13 cellular contexts compared by ENCODE assay signal in the genomic region with DNA sequence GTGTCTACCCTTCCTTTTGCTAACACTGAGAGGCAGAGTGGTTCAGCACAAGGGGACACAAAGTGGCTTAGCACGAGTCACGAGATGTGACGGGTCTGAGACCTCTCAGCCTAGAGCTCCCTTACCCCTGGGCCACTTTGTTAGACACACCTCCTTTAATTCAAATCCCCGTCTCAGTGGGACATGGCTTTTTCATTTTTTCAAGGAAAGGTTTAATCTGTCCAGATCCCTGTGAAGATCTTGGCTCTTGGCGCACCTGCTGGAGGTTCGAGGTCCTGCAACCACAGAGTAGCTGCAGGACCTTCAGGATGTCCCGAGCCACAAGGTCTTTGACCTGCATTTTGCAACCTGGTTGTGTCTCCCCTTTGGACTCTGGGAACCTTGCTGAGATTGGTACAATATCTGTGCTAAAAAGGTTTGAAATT. TPM values are rescaled to one million over a fixed set of nuclear protein-coding genes. Genes with fewer than 3 reads are reported as not detected.
DNase-seq lines count a peak whose midpoint lies in the region; ATAC-seq, FAIRE-seq and TF ChIP-seq lines count a peak whose summit lies in the region.
"Had no signal": no experiment of that assay in that cellular context is flagged by ENCODE, and none has a peak within 500 bp of the region (broad histone marks: within the 10 kb centered on the region; RNA-seq: fewer than 3 reads in every experiment).

No MANE protein-coding gene starts in this region.

- WGBS in small intestine, 3 donors: 62 to 81% (median 69%) methylated on average over 7 of the region's 7 CpGs

- peaks cover 4% of the 10 kb centered on the region; the same call in 1 of the 2 replicates for H4K20me1 ChIP-seq in GM23338 (replicated peaks; ENCODE audit: insufficient read depth)

- no peak overlapping the region for H3K4me3 ChIP-seq in GM23338
- H3K4me3 ChIP-seq in Peyer's patch: no peak overlapping the region
- no peak overlapping the region for H3K4me3 ChIP-seq in fibroblast of villous mesenchyme (ENCODE audit: low read depth, low read length)
- H3K4me3 ChIP-seq in small intestine (ENCODE audit: low read depth in 1 of 2, low read length in 2 of 2): no peak overlapping the region

- H3K27ac ChIP-seq in GM23338 (ENCODE audit: low read depth) (no peak overlapping the region), Peyer's patch (peak overlapping the region in 1 of 4 donors; percentile 21), small intestine (ENCODE audit: low read depth in 1 of 2, low read length in 1 of 2) (peak overlapping the region in 1 of 2 donors; percentile 28)

- TF ChIP-seq POLR2A in Peyer's patch (IDR thresholded peaks at IDR 0.05): no peak

- H3K79me2 ChIP-seq in GM23338 (replicated peaks; ENCODE audit: insufficient read depth): peaks cover 39% of the 10 kb centered on the region

- H3K4me2 ChIP-seq in GM23338: no peak overlapping the region

- H3K36me3 ChIP-seq in GM23338 (ENCODE audit: insufficient read depth): no peaks in the 10 kb centered on the region
- H3K36me3 ChIP-seq in Peyer's patch: peaks cover 0 to 4% (median 0%) of the 10 kb centered on the region in 3 donors
- H3K36me3 ChIP-seq in small intestine (ENCODE audit: control insufficient read depth in 2 of 2, insufficient read depth in 2 of 2, low read length in 2 of 2): peaks cover 0 to 4% of the 10 kb centered on the region in 2 donors

- H3K4me3 Mint-ChIP-seq in GM23338: no peak overlapping the region

- no peaks in the 10 kb centered on the region; the same call in 1 of the 2 replicates for H3K9me2 ChIP-seq in GM23338 (ENCODE audit: insufficient read depth)

- H3K36me3 Mint-ChIP-seq in GM23338 (ENCODE audit: low read depth): no peaks in the 10 kb centered on the region

- peaks cover 25% of the 10 kb centered on the region for H3K4me1 Mint-ChIP-seq in GM23338

- H3K27ac Mint-ChIP-seq in GM23338: no peak overlapping the region

- ATAC-seq in GM23338 (peak; percentile 49), HG02970 (IDR thresholded peaks at IDR 0.05; ENCODE audit: low FRiP score, unreplicated experiment) (no peak), GM18870 (IDR thresholded peaks at IDR 0.05; ENCODE audit: unreplicated experiment) (no peak)

- H3K27me3 Mint-ChIP-seq in GM23338 (ENCODE audit: insufficient read depth, low read depth, poor library complexity): peaks cover 5% of the 10 kb centered on the region

- H3F3A ChIP-seq in GM23338 (replicated peaks; ENCODE audit: low read depth): 0 out of 2 replicates have a peak, but pooled peaks cover 3% of the 10 kb centered on the region

- DNase-seq in GM23338 (ENCODE audit: low spot score) (peak; percentile 61), Peyer's patch (peak in 2 of 3 donors; percentile 63 to 78), fibroblast of villous mesenchyme (ENCODE audit: low read depth) (no peak), small intestine (peak; percentile 75), NCI-H1105 treated with DMSO at 0.1 percent for 48 hours (lab: John Stamatoyannopoulos, UW) (no peak)
- DNase-seq: activated CD4-positive, alpha-beta T cell treated with anti-CD3 and anti-CD28 coated beads for 1 hour; activated naive CD4-positive, alpha-beta T cell; DND-41; effector memory CD4-positive, alpha-beta T cell; NCI-H2029 treated with DMSO at 0.1 percent for 48 hours had no signal

- peak; percentile 33 to 53; a peak in 3 of 4 replicates for TF ChIP-seq CTCF in GM23338 (conservative IDR thresholded peaks at IDR 0.05; ENCODE audit: low read depth in 2 of 2)
- peak in 4 of 6 experiments; percentile 26 to 69 (median 61) for TF ChIP-seq CTCF in Peyer's patch (IDR thresholded peaks at IDR 0.05)
- peak; percentile 25 for TF ChIP-seq CTCF in fibroblast of villous mesenchyme (IDR thresholded peaks at IDR 0.05; ENCODE audit: insufficient read depth, low read depth, low read length)

- H2AFZ ChIP-seq in GM23338: no peak overlapping the region

- H3K4me1 ChIP-seq in GM23338 (ENCODE audit: insufficient read depth): peaks cover 16% of the 10 kb centered on the region
- H3K4me1 ChIP-seq in Peyer's patch: peaks cover 0 to 9% (median 0%) of the 10 kb centered on the region in 4 donors
- peaks cover 0 to 6% of the 10 kb centered on the region in 2 donors for H3K4me1 ChIP-seq in small intestine (ENCODE audit: control insufficient read depth in 2 of 2, insufficient read depth in 1 of 2, low read depth in 1 of 2, low read length in 1 of 2)

- H3K9me3 ChIP-seq in Peyer's patch (no peaks in the 10 kb centered on the region), small intestine (ENCODE audit: control insufficient read depth, low read depth) (no peaks in the 10 kb centered on the region)

- no peaks in the 10 kb centered on the region for H3K9me3 Mint-ChIP-seq in GM23338

- no peaks in the 10 kb centered on the region for H3K27me3 ChIP-seq in GM23338 (ENCODE audit: insufficient read depth)
- no peaks in the 10 kb centered on the region for H3K27me3 ChIP-seq in Peyer's patch
- no peaks in the 10 kb centered on the region for H3K27me3 ChIP-seq in small intestine (ENCODE audit: control insufficient read depth in 2 of 2, insufficient read depth in 2 of 2, low read length in 2 of 2)

- no peak for FAIRE-seq in small intestine (lab: Jason Lieb, UNC)
- FAIRE-seq: urothelium cell line had no signal

TF ChIP-seq in GM23338, 12 proteins besides CTCF, POLR2A, EP300 and RAD21 (continues in another document):
- TF ChIP-seq ZNF331 (CRISPR knock-in tag; IDR thresholded peaks at IDR 0.05; ENCODE audit: low read depth) (no peak), JUNB (IDR thresholded peaks at IDR 0.05; ENCODE audit: unreplicated experiment) (no peak), EZH2phosphoT487 (IDR thresholded peaks at IDR 0.05; ENCODE audit: unreplicated experiment) (no peak), ZNF114 (CRISPR knock-in tag; IDR thresholded peaks at IDR 0.05) (no peak)
- TF ChIP-seq, protein P1, sequence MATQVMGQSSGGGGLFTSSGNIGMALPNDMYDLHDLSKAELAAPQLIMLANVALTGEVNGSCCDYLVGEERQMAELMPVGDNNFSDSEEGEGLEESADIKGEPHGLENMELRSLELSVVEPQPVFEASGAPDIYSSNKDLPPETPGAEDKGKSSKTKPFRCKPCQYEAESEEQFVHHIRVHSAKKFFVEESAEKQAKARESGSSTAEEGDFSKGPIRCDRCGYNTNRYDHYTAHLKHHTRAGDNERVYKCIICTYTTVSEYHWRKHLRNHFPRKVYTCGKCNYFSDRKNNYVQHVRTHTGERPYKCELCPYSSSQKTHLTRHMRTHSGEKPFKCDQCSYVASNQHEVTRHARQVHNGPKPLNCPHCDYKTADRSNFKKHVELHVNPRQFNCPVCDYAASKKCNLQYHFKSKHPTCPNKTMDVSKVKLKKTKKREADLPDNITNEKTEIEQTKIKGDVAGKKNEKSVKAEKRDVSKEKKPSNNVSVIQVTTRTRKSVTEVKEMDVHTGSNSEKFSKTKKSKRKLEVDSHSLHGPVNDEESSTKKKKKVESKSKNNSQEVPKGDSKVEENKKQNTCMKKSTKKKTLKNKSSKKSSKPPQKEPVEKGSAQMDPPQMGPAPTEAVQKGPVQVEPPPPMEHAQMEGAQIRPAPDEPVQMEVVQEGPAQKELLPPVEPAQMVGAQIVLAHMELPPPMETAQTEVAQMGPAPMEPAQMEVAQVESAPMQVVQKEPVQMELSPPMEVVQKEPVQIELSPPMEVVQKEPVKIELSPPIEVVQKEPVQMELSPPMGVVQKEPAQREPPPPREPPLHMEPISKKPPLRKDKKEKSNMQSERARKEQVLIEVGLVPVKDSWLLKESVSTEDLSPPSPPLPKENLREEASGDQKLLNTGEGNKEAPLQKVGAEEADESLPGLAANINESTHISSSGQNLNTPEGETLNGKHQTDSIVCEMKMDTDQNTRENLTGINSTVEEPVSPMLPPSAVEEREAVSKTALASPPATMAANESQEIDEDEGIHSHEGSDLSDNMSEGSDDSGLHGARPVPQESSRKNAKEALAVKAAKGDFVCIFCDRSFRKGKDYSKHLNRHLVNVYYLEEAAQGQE (IDR thresholded peaks at IDR 0.05; ENCODE audit: unreplicated experiment): no peak

RNA-seq across cellular contexts. Expression of a gene that starts 52.0 kb away (rescaled TPM):
- 35.2 and 36.2 TPM in 2 replicates for total RNA-seq in GM23338 (2014; rRNA removed; shearing (Covaris generic))
- polyA plus RNA-seq in GM23338 (2016; fragmentation: Nextera tagmentation; extraction: Ambion mirVana) (18.1 and 23.0 TPM in 2 replicates), small intestine (10 to 100 TPM in 1 of 3 donors, 1 to 10 TPM in 2; 5.4 to 19.3 (median 5.6) TPM)
- total RNA-seq in Peyer's patch (100 to 1,000 TPM; 109 to 170 (median 132) TPM), fibroblast of villous mesenchyme (196 TPM in 2 replicates)

Comparison
In these comparisons a context has a peak if more than half of its experiments do, and no peak if none do; other contexts are left out.
1. DNase-seq: peak in GM23338 (single experiment), Peyer's patch (2 of 3) and small intestine (single experiment); none in fibroblast of villous mesenchyme (single experiment) and NCI-H1105 treated with DMSO at 0.1 percent for 48 hours (single experiment).
2. Peak in every context shown above with its lines, with median percentiles within 50 percentile points of each other: CTCF ChIP-seq.